ENCODE assay signal across 21 cellular contexts in genomic region chr2:176681584-176682115, GRCh38.
"Had no signal": no experiment of that assay in that cellular context is flagged by ENCODE, and none has a peak within 500 bp of the region (broad histone marks: within the 10 kb centered on the region; RNA-seq: fewer than 3 reads in every experiment).

No MANE protein-coding gene starts in this region.

- H3K36me3 ChIP-seq: left lung, neutrophil, prostate gland had no signal

- H3K9me3 ChIP-seq: left lung, neutrophil, prostate gland, testis had no signal

- H3K4me3 ChIP-seq: left lung, prostate gland, testis had no signal

- DNase-seq: activated B cell treated with CpG ODN at 0.5 μM for 24 hours; activated CD4-positive, alpha-beta T cell treated with anti-CD3 and anti-CD28 coated beads, Interleukin-2, amount 50 U/mL, for 1 hour; activated CD8-positive, alpha-beta T cell treated with anti-CD3 and anti-CD28 coated beads for 36 hours; activated gamma-delta T cell treated with Interleukin-2 at 50 U/mL for 16 hours; activated naive CD4-positive, alpha-beta T cell treated with anti-CD3 and anti-CD28 coated beads, Interleukin-2, amount 50 U/mL, for 16 hours; activated T-cell treated with anti-CD3 and anti-CD28 coated beads, Interleukin-2, amount 50 U/mL, for 4 hours; dermis blood vessel endothelial cell; effector CD4-positive, alpha-beta T cell; glutamatergic neuron; left lung; naive B cell; nephron progenitor cell; stimulated activated CD4-positive, alpha-beta T cell treated with anti-CD3 and anti-CD28 coated beads, Interleukin-15, amount 100 ng/mL, for 24 hours; stimulated activated CD4-positive, alpha-beta T cell treated with anti-CD3 and anti-CD28 coated beads, Interleukin-2, amount 100 ng/mL, for 24 hours; stimulated activated naive CD4-positive, alpha-beta T cell; T-helper 1 cell; testis; trophoblast cell had no signal

- H3K27me3 ChIP-seq: testis had no signal

- ATAC-seq: activated CD8-positive, alpha-beta T cell treated with anti-CD3 and anti-CD28 coated beads for 36 hours; activated T-cell treated with anti-CD3 and anti-CD28 coated beads, Interleukin-2, amount 50 U/mL, for 4 hours; activated T-helper 17 cell treated with anti-CD3 and anti-CD28 coated beads, Interleukin-2, amount 50 U/mL, for 72 hours had no signal

- H3K27ac ChIP-seq: neutrophil, prostate gland, testis had no signal

- H3K4me1 ChIP-seq: left lung, prostate gland, testis had no signal
